In genomic region chr12:112408621-112409020, GRCh38 we compare ENCODE assay signal across 9 cellular contexts. TPM values are rescaled to one million over a fixed set of nuclear protein-coding genes. Genes with fewer than 3 reads are reported as not detected.
A peak's percentile ranks its signal among the peaks of the same experiment; 100 is the strongest.
DNase-seq lines count a peak whose midpoint lies in the region; ATAC-seq, FAIRE-seq and TF ChIP-seq lines count a peak whose summit lies in the region.
"Had no signal": no experiment of that assay in that cellular context is flagged by ENCODE, and none has a peak within 500 bp of the region (broad histone marks: within the 10 kb centered on the region; RNA-seq: fewer than 3 reads in every experiment).

No MANE protein-coding gene starts in this region.

- H3K27ac ChIP-seq in esophagus (ENCODE audit: low read depth in 2 of 2, low read length in 1 of 2) (peak overlapping the region in 1 of 2 donors; percentile 91), psoas muscle (peak overlapping the region; percentile 90)

- H3K4me3 ChIP-seq in esophagus (ENCODE audit: low read depth in 1 of 2, low read length in 2 of 2) (peak overlapping the region; percentile 74 to 87), psoas muscle (peak overlapping the region; percentile 79)

- H3K27me3 ChIP-seq in esophagus (ENCODE audit: control insufficient read depth in 1 of 2, insufficient read depth in 2 of 2, low read length in 2 of 2) (no peaks in the 10 kb centered on the region), psoas muscle (ENCODE audit: insufficient read depth in 3 of 3, low read length in 2 of 3) (no peaks in the 10 kb centered on the region)

- H3K36me3 ChIP-seq in esophagus (ENCODE audit: control insufficient read depth in 2 of 2, insufficient read depth in 2 of 2, low read length in 1 of 2) (peaks cover 8 to 16% of the 10 kb centered on the region in 2 donors), psoas muscle (ENCODE audit: insufficient read depth in 1 of 2, low read depth in 1 of 2) (peaks cover 15 to 45% of the 10 kb centered on the region in 2 donors)

- no peak for FAIRE-seq in frontal cortex (lab: Jason Lieb, UNC)
- FAIRE-seq: TTC549 had no signal

- intact Hi-C loops in psoas muscle (cut with DNase I), result no loop called here

- TF ChIP-seq CTCF in psoas muscle (IDR thresholded peaks at IDR 0.05), result no peak

- no peaks in the 10 kb centered on the region for H3K4me1 ChIP-seq in esophagus (ENCODE audit: control insufficient read depth in 2 of 2, insufficient read depth in 2 of 2, low read length in 1 of 2)
- peaks cover 13% of the 10 kb centered on the region for H3K4me1 ChIP-seq in psoas muscle

- peak; percentile 27 for ATAC-seq in GM18498 (IDR thresholded peaks at IDR 0.05; ENCODE audit: unreplicated experiment)
- ATAC-seq in psoas muscle, result peak in 1 of 4 donors; percentile 13
- ATAC-seq in GM18520 (IDR thresholded peaks at IDR 0.05; ENCODE audit: unreplicated experiment), result no peak

- 10 to 13% methylated on average over 5 of the region's 5 CpGs for whole genome bisulfite sequencing in esophagus, 2 donors
- 17 to 19% (median 18%) methylated on average over 5 of the region's 5 CpGs for WGBS in psoas muscle, 3 donors

- no peaks in the 10 kb centered on the region for H3K9me3 ChIP-seq in esophagus (ENCODE audit: control insufficient read depth in 2 of 2, insufficient read depth in 1 of 2, low read depth in 1 of 2, low read length in 1 of 2)
- no peaks in the 10 kb centered on the region for H3K9me3 ChIP-seq in psoas muscle

- DNase-seq in T follicular helper cell (ENCODE audit: low read depth) (peak; percentile 16), psoas muscle (no peak), DMS114 treated with DMSO at 0.1 percent for 48 hours (lab: John Stamatoyannopoulos, UW; ENCODE audit: unreplicated experiment) (no peak), AG08396 (ENCODE audit: low spot score) (no peak), frontal cortex (ENCODE audit: low spot score in 2 of 2) (no peak)

RNA-seq across cellular contexts. Expression of gene RPL6, which starts 0.8 kb away (rescaled TPM):
- polyA plus RNA-seq in esophagus (1,000 to 10,000 TPM; 2,146 to 2,199 TPM), psoas muscle (1,000 to 10,000 TPM; 1,575 to 1,983 (median 1,717) TPM)
- total RNA-seq in psoas muscle (100 to 1,000 TPM; 743 to 889 (median 828) TPM), frontal cortex (1,024 TPM)

RNA-seq across cellular contexts. Expression of gene PTPN11, which starts 10.1 kb away (rescaled TPM):
- polyA plus RNA-seq in esophagus (10 to 100 TPM; 13.4 to 17.7 TPM), psoas muscle (100 to 1,000 TPM in 1 of 3 donors, 10 to 100 TPM in 2; 43.8 to 138 (median 46.2) TPM)
- total RNA-seq in psoas muscle (100 to 1,000 TPM; 172 to 192 (median 185) TPM), frontal cortex (83.6 TPM)

RNA-seq across cellular contexts. Expression of gene HECTD4, which starts 26.4 kb away (rescaled TPM):
- polyA plus RNA-seq in esophagus (10 to 100 TPM; 10.7 to 29.0 TPM), psoas muscle (10 to 100 TPM in 1 of 3 donors, 1 to 10 TPM in 2; 2.1 to 12.0 (median 5.0) TPM)
- total RNA-seq in psoas muscle (10 to 100 TPM; 14.6 to 22.8 (median 18.4) TPM), frontal cortex (85.6 TPM)
